1 cellular context compared by ENCODE assay signal in the genomic region with DNA sequence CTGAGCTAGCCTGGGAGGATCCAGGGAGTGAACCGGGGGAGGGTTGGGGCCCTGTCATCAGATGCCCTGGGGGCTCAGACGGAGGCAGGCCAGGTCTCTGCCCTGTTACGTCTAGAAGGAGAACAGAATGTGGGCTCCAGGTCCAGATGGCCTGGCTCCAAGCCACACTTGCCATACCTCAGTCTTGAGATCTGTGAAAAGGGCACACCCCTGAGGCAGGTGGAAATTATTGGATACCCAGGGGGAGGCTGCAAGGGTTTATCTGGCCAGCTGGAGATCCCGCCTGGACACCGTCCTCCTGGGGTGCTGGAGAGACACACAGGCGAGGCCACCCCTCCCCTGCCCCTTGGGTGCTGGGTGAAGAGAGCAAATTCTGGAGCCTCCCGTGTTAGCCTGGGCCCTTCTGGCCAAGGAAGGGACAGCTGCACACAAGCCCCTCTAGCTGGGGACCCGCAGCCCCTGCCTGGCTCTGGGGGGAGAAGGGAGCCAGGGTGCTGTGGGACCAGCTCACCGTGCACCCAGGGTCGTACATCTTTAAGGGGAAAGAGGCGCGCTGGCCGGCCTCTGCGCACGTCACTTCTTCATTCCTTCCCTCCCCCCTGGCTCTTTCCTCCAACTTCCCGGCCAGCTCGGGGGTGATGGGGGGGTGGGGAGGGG.
TF ChIP-seq lines count a peak whose summit lies in the region.

No MANE protein-coding gene starts in this region.

TF ChIP-seq in HEK293, 187 proteins besides CTCF, POLR2A, EP300 and RAD21 (continued from another document):
- TF ChIP-seq, protein P1, sequence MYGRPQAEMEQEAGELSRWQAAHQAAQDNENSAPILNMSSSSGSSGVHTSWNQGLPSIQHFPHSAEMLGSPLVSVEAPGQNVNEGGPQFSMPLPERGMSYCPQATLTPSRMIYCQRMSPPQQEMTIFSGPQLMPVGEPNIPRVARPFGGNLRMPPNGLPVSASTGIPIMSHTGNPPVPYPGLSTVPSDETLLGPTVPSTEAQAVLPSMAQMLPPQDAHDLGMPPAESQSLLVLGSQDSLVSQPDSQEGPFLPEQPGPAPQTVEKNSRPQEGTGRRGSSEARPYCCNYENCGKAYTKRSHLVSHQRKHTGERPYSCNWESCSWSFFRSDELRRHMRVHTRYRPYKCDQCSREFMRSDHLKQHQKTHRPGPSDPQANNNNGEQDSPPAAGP (tag by site-specific recombination; IDR thresholded peaks at IDR 0.05): peak; percentile 85; the same call in 1 of the 2 replicates
- TF ChIP-seq ZNF16 (tag by site-specific recombination; IDR thresholded peaks at IDR 0.05; ENCODE audit: low read depth): no peak
- TF ChIP-seq, protein P2, sequence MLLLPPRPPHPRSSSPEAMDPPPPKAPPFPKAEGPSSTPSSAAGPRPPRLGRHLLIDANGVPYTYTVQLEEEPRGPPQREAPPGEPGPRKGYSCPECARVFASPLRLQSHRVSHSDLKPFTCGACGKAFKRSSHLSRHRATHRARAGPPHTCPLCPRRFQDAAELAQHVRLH (tag by site-specific recombination; IDR thresholded peaks at IDR 0.05): peak; percentile 33; the same call in 1 of the 2 replicates
- TF ChIP-seq ZIC2 (tag by site-specific recombination; IDR thresholded peaks at IDR 0.05): peak; percentile 35; the same call in 1 of the 2 replicates
- TF ChIP-seq ZNF223 (tag by site-specific recombination; IDR thresholded peaks at IDR 0.05): no peak
- TF ChIP-seq, protein P3, sequence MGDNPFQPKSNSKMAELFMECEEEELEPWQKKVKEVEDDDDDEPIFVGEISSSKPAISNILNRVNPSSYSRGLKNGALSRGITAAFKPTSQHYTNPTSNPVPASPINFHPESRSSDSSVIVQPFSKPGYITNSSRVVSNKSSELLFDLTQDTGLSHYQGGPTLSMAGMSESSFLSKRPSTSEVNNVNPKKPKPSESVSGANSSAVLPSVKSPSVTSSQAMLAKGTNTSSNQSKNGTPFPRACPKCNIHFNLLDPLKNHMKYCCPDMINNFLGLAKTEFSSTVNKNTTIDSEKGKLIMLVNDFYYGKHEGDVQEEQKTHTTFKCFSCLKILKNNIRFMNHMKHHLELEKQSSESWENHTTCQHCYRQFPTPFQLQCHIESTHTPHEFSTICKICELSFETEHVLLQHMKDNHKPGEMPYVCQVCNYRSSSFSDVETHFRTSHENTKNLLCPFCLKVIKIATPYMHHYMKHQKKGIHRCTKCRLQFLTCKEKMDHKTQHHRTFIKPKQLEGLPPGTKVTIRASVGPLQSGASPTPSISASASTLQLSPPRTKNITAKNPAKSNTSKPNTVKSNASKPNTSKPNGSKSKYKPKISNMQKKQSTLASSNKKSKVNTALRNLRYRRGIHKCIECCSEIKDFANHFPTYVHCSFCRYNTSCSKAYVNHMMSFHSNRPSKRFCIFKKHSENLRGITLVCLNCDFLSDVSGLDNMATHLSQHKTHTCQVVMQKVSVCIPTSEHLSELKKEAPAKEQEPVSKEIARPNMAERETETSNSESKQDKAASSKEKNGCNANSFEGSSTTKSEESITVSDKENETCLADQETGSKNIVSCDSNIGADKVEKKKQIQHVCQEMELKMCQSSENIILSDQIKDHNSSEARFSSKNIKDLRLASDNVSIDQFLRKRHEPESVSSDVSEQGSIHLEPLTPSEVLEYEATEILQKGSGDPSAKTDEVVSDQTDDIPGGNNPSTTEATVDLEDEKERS (tag by site-specific recombination; IDR thresholded peaks at IDR 0.05): no peak
- TF ChIP-seq, protein P4, sequence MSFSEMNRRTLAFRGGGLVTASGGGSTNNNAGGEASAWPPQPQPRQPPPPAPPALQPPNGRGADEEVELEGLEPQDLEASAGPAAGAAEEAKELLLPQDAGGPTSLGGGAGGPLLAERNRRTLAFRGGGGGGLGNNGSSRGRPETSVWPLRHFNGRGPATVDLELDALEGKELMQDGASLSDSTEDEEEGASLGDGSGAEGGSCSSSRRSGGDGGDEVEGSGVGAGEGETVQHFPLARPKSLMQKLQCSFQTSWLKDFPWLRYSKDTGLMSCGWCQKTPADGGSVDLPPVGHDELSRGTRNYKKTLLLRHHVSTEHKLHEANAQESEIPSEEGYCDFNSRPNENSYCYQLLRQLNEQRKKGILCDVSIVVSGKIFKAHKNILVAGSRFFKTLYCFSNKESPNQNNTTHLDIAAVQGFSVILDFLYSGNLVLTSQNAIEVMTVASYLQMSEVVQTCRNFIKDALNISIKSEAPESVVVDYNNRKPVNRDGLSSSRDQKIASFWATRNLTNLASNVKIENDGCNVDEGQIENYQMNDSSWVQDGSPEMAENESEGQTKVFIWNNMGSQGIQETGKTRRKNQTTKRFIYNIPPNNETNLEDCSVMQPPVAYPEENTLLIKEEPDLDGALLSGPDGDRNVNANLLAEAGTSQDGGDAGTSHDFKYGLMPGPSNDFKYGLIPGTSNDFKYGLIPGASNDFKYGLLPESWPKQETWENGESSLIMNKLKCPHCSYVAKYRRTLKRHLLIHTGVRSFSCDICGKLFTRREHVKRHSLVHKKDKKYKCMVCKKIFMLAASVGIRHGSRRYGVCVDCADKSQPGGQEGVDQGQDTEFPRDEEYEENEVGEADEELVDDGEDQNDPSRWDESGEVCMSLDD (tag by site-specific recombination; IDR thresholded peaks at IDR 0.05): no peak
- peak; percentile 18; the same call in 1 of the 2 replicates for TF ChIP-seq ZFP69B (tag by site-specific recombination; IDR thresholded peaks at IDR 0.05)
- peak; percentile 31; the same call in 1 of the 2 replicates for TF ChIP-seq ZFHX2 (tag by site-specific recombination; conservative IDR thresholded peaks at IDR 0.05)
- no peak for TF ChIP-seq ZNF521 (tag by site-specific recombination; IDR thresholded peaks at IDR 0.05)
- TF ChIP-seq GLIS1 (tag by site-specific recombination; IDR thresholded peaks at IDR 0.05): peak; percentile 21; the same call in 1 of the 2 replicates
- 0 out of 2 replicates have a peak, but pooled peaks have one; percentile 10 for TF ChIP-seq ZBTB8A (tag by site-specific recombination; IDR thresholded peaks at IDR 0.05)
- no peak for TF ChIP-seq TCF7L2 (IDR thresholded peaks at IDR 0.05; ENCODE audit: borderline replicate concordance, low read depth, low read length)
- TF ChIP-seq ZNF146 (tag by site-specific recombination; IDR thresholded peaks at IDR 0.05): no peak
- TF ChIP-seq ZNF692 (tag by site-specific recombination; IDR thresholded peaks at IDR 0.05): peak; percentile 10; the same call in 1 of the 2 replicates
- TF ChIP-seq SP7 (tag by site-specific recombination; IDR thresholded peaks at IDR 0.05): peak; percentile 37; the same call in 1 of the 2 replicates
- TF ChIP-seq PRDM10 (tag by site-specific recombination; IDR thresholded peaks at IDR 0.05): peak; percentile 73
- 0 out of 2 replicates have a peak, but pooled peaks have one; percentile 45 for TF ChIP-seq ZNF335 (tag by site-specific recombination; conservative IDR thresholded peaks at IDR 0.05)
- TF ChIP-seq WT1 (tag by site-specific recombination; IDR thresholded peaks at IDR 0.05): peak; percentile 97
- TF ChIP-seq SCRT1 (tag by site-specific recombination; IDR thresholded peaks at IDR 0.05; ENCODE audit: borderline replicate concordance): no peak
- TF ChIP-seq ZNF404 (tag by site-specific recombination; IDR thresholded peaks at IDR 0.05): no peak
- peak; percentile 20; the same call in 1 of the 2 replicates for TF ChIP-seq KLF8 (tag by site-specific recombination; IDR thresholded peaks at IDR 0.05)
- no peak for TF ChIP-seq ZNF530 (tag by site-specific recombination; IDR thresholded peaks at IDR 0.05; ENCODE audit: low read depth)
- no peak for TF ChIP-seq ZNF501 (tag by site-specific recombination; IDR thresholded peaks at IDR 0.05)
- no peak for TF ChIP-seq TRIM28 (IDR thresholded peaks at IDR 0.05; ENCODE audit: borderline replicate concordance, low read length)
- TF ChIP-seq, protein P5, sequence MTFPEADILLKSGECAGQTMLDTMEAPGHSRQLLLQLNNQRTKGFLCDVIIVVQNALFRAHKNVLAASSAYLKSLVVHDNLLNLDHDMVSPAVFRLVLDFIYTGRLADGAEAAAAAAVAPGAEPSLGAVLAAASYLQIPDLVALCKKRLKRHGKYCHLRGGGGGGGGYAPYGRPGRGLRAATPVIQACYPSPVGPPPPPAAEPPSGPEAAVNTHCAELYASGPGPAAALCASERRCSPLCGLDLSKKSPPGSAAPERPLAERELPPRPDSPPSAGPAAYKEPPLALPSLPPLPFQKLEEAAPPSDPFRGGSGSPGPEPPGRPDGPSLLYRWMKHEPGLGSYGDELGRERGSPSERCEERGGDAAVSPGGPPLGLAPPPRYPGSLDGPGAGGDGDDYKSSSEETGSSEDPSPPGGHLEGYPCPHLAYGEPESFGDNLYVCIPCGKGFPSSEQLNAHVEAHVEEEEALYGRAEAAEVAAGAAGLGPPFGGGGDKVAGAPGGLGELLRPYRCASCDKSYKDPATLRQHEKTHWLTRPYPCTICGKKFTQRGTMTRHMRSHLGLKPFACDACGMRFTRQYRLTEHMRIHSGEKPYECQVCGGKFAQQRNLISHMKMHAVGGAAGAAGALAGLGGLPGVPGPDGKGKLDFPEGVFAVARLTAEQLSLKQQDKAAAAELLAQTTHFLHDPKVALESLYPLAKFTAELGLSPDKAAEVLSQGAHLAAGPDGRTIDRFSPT (tag by site-specific recombination; IDR thresholded peaks at IDR 0.05): 0 out of 2 replicates have a peak, but pooled peaks have one; percentile 10
- no peak for TF ChIP-seq EGR2 (tag by site-specific recombination; IDR thresholded peaks at IDR 0.05; ENCODE audit: low read depth)
- TF ChIP-seq, protein P6, sequence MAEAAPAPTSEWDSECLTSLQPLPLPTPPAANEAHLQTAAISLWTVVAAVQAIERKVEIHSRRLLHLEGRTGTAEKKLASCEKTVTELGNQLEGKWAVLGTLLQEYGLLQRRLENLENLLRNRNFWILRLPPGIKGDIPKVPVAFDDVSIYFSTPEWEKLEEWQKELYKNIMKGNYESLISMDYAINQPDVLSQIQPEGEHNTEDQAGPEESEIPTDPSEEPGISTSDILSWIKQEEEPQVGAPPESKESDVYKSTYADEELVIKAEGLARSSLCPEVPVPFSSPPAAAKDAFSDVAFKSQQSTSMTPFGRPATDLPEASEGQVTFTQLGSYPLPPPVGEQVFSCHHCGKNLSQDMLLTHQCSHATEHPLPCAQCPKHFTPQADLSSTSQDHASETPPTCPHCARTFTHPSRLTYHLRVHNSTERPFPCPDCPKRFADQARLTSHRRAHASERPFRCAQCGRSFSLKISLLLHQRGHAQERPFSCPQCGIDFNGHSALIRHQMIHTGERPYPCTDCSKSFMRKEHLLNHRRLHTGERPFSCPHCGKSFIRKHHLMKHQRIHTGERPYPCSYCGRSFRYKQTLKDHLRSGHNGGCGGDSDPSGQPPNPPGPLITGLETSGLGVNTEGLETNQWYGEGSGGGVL (tag by site-specific recombination; IDR thresholded peaks at IDR 0.05): no peak
